15 cellular contexts compared by ENCODE assay signal in genomic region chr7:139264220-139264619, GRCh38. TPM values are rescaled to one million over a fixed set of nuclear protein-coding genes. Genes with fewer than 3 reads are reported as not detected.
DNase-seq lines count a peak whose midpoint lies in the region; ATAC-seq and TF ChIP-seq lines count a peak whose summit lies in the region.
"Had no signal": no experiment of that assay in that cellular context is flagged by ENCODE, and none has a peak within 500 bp of the region (broad histone marks: within the 10 kb centered on the region; RNA-seq: fewer than 3 reads in every experiment).

No MANE protein-coding gene starts in this region.

- no peaks in the 10 kb centered on the region for H3K27me3 ChIP-seq in right atrium auricular region
- no peaks in the 10 kb centered on the region for H3K27me3 ChIP-seq in right cardiac atrium (ENCODE audit: control insufficient read depth, insufficient read depth)
- no peaks in the 10 kb centered on the region for H3K27me3 ChIP-seq in psoas muscle (ENCODE audit: insufficient read depth in 3 of 3, low read length in 2 of 3)
- H3K27me3 ChIP-seq: BLaER1 had no signal

- ATAC-seq in Right ventricle myocardium inferior = peak; percentile 69
- ATAC-seq in right cardiac atrium = peak; percentile 41 to 68
- peak; percentile 94 to 96 (median 96) for ATAC-seq in psoas muscle
- ATAC-seq in omental fat pad (ENCODE audit: low FRiP score) = no peak
- ATAC-seq: GM23338 had no signal

- H3K4me3 ChIP-seq in right atrium auricular region = no peak overlapping the region
- H3K4me3 ChIP-seq in right cardiac atrium (ENCODE audit: low read length) = no peak overlapping the region
- H3K4me3 ChIP-seq in psoas muscle = peak overlapping the region; percentile 15
- H3K4me3 ChIP-seq: BLaER1, GM23338 had no signal

- intact Hi-C loops in Right ventricle myocardium inferior (cut with DNase I) = no loop called here
- intact Hi-C loops in right cardiac atrium (cut with DNase I) = no loop called here
- intact Hi-C loops in psoas muscle (cut with DNase I) = no loop called here

- H3K36me3 ChIP-seq in right atrium auricular region (peaks cover 53% of the 10 kb centered on the region), psoas muscle (ENCODE audit: insufficient read depth in 1 of 2, low read depth in 1 of 2) (peaks cover 7 to 84% of the 10 kb centered on the region in 2 donors)

- peak overlapping the region in 1 of 2 donors; percentile 61 for H3K27ac ChIP-seq in right atrium auricular region
- peak overlapping the region; percentile 17 for H3K27ac ChIP-seq in right cardiac atrium (ENCODE audit: low read length)
- H3K27ac ChIP-seq in psoas muscle = peak overlapping the region; percentile 87
- H3K27ac ChIP-seq: 22Rv1, BLaER1 had no signal

- WGBS in right cardiac atrium = 60% methylated on average over 3 of the region's 3 CpGs
- WGBS in psoas muscle, 3 donors = 32 to 51% (median 34%) methylated on average over 3 of the region's 3 CpGs

- no peaks in the 10 kb centered on the region for H3K9me3 ChIP-seq in right atrium auricular region
- H3K9me3 ChIP-seq in right cardiac atrium (ENCODE audit: control insufficient read depth, low read length) = no peaks in the 10 kb centered on the region
- H3K9me3 ChIP-seq in psoas muscle = no peaks in the 10 kb centered on the region
- H3K9me3 ChIP-seq: BLaER1, Caco-2 had no signal

- DNase-seq in Right ventricle myocardium inferior (ENCODE audit: missing footprints) (no peak), right atrium auricular region (ENCODE audit: low spot score) (no peak), right cardiac atrium (no peak), psoas muscle (no peak), omental fat pad (ENCODE audit: low spot score) (no peak), SKM-1 treated with dmso at 0.1 percent for 144 hours (lab: John Stamatoyannopoulos, UW; ENCODE audit: unreplicated experiment) (no peak), NCI-H510A (lab: John Stamatoyannopoulos, UW) (no peak)
- DNase-seq: AML-193; Caco-2; CD8-positive, alpha-beta memory T cell; DMS53; H7 had no signal

- H3K4me1 ChIP-seq in right atrium auricular region (no peaks in the 10 kb centered on the region), right cardiac atrium (ENCODE audit: control insufficient read depth, insufficient read depth, low read length) (no peaks in the 10 kb centered on the region), psoas muscle (peaks cover 14% of the 10 kb centered on the region)
- H3K4me1 ChIP-seq: BLaER1, Caco-2 had no signal

- TF ChIP-seq CTCF in right atrium auricular region (IDR thresholded peaks at IDR 0.05) (no peak), psoas muscle (IDR thresholded peaks at IDR 0.05) (no peak), omental fat pad (IDR thresholded peaks at IDR 0.05) (no peak)

RNA-seq across cellular contexts. Expression of gene UBN2, which starts 33.2 kb away (rescaled TPM):
- 13.0 TPM for total RNA-seq in Right ventricle myocardium inferior
- 1 to 10 TPM; 7.9 to 8.5 TPM for total RNA-seq in right atrium auricular region
- 10 to 100 TPM; 14.1 to 20.2 (median 16.0) TPM for total RNA-seq in right cardiac atrium
- 3.1 TPM for polyA plus RNA-seq in right cardiac atrium
- total RNA-seq in psoas muscle = 10 to 100 TPM; 20.6 to 30.1 (median 24.9) TPM
- 1 to 10 TPM; 1.7 to 7.9 (median 3.3) TPM for polyA plus RNA-seq in psoas muscle
- total RNA-seq in omental fat pad = 10 to 100 TPM in 2 of 4 donors, 1 to 10 TPM in 2; 7.8 to 18.0 (median 9.8) TPM
